Comparison of ENCODE assay signal across 8 cellular contexts in genomic region chr7:75072978-75073282, GRCh38. TPM values are rescaled to one million over a fixed set of nuclear protein-coding genes. Genes with fewer than 3 reads are reported as not detected.
DNase-seq lines count a peak whose midpoint lies in the region; ATAC-seq, FAIRE-seq and TF ChIP-seq lines count a peak whose summit lies in the region.

No MANE protein-coding gene starts in this region.

- peak overlapping the region; percentile 29 to 56 for H3K4ac ChIP-seq in mesenchymal stem cell (ENCODE audit: low read depth in 1 of 2, low read length in 2 of 2)

- H2BK12ac ChIP-seq in mesenchymal stem cell (ENCODE audit: low read length in 2 of 2) = no peak overlapping the region

- H3K27me3 ChIP-seq in HUES6 (ENCODE audit: control insufficient read depth, insufficient read depth, low read length) = no peaks in the 10 kb centered on the region
- no peaks in the 10 kb centered on the region for H3K27me3 ChIP-seq in bronchial epithelial cell (ENCODE audit: control insufficient read depth, insufficient read depth, low read length)
- H3K27me3 ChIP-seq in mesenchymal stem cell (ENCODE audit: control insufficient read depth in 1 of 2, insufficient read depth in 1 of 2, low read length in 2 of 2) = no peaks in the 10 kb centered on the region

- no peak overlapping the region for H2AK5ac ChIP-seq in mesenchymal stem cell (ENCODE audit: low read length, severe bottlenecking)

- FAIRE-seq in bronchial epithelial cell (lab: Jason Lieb, UNC) = no peak

- peak overlapping the region; percentile 88 for H3K27ac ChIP-seq in 22Rv1
- H3K27ac ChIP-seq in HUES6 (ENCODE audit: low read depth, low read length) = peak overlapping the region; percentile 94
- H3K27ac ChIP-seq in mesenchymal stem cell (ENCODE audit: low read length, poor library complexity, severe bottlenecking) = peak overlapping the region; percentile 36

- H3K14ac ChIP-seq in mesenchymal stem cell (ENCODE audit: low read length in 2 of 2) = peak overlapping the region in 1 of 2 experiments; percentile 6

- WGBS in mesenchymal stem cell = 1% methylated on average over 8 of the region's 9 CpGs

- ATAC-seq in HG03280 (IDR thresholded peaks at IDR 0.05; ENCODE audit: unreplicated experiment) (no peak), GM18873 (IDR thresholded peaks at IDR 0.05; ENCODE audit: low FRiP score, unreplicated experiment) (no peak)

- H3K18ac ChIP-seq in mesenchymal stem cell (ENCODE audit: low read depth in 1 of 2, low read length in 2 of 2) = peak overlapping the region; percentile 86 to 88

- H4K91ac ChIP-seq in mesenchymal stem cell (ENCODE audit: low read length) = peak overlapping the region; percentile 91

- peak overlapping the region; percentile 4 for H2BK5ac ChIP-seq in mesenchymal stem cell (ENCODE audit: low read depth, low read length, poor library complexity, severe bottlenecking)

- DNase-seq in bronchial epithelial cell (ENCODE audit: low read depth) = no peak
- DNase-seq in mesenchymal stem cell = peak; percentile 60
- no peak for DNase-seq in SW480 (ENCODE audit: low spot score)
- no peak for DNase-seq in AG20443 (ENCODE audit: low spot score)

- H3K9me3 ChIP-seq in HUES6 (ENCODE audit: control insufficient read depth, insufficient read depth, low read depth, low read length) (no peaks in the 10 kb centered on the region), mesenchymal stem cell (ENCODE audit: control insufficient read depth, low read length) (no peaks in the 10 kb centered on the region)

- peaks cover 5% of the 10 kb centered on the region; the same call in 1 of the 2 replicates for H3K4me1 ChIP-seq in HUES6 (ENCODE audit: control insufficient read depth, insufficient read depth, low read length)
- peaks cover 6% of the 10 kb centered on the region for H3K4me1 ChIP-seq in mesenchymal stem cell (ENCODE audit: control insufficient read depth, insufficient read depth, low read depth, low read length)

- H4K8ac ChIP-seq in mesenchymal stem cell (ENCODE audit: low read length) = peak overlapping the region; percentile 96

- no peak overlapping the region for H2BK120ac ChIP-seq in mesenchymal stem cell (ENCODE audit: low read depth, low read length)

- H3K79me1 ChIP-seq in mesenchymal stem cell (replicated peaks; ENCODE audit: low read length, poor library complexity, severe bottlenecking) = peaks cover 14% of the 10 kb centered on the region

- peak overlapping the region; percentile 59 for H2AFZ ChIP-seq in mesenchymal stem cell (ENCODE audit: low read depth, low read length)

- H3K9ac ChIP-seq in HUES6 (ENCODE audit: low read length) (peak overlapping the region; percentile 96), mesenchymal stem cell (ENCODE audit: low read length) (peak overlapping the region; percentile 97)

- no peak overlapping the region for H2BK15ac ChIP-seq in mesenchymal stem cell (ENCODE audit: low read depth, poor library complexity, severe bottlenecking)

- TF ChIP-seq CTCF in 22Rv1 (IDR thresholded peaks at IDR 0.05) = no peak
- no peak for TF ChIP-seq CTCF in bronchial epithelial cell (IDR thresholded peaks at IDR 0.05; ENCODE audit: insufficient read depth, low read length, severe bottlenecking)

- H3K23ac ChIP-seq in mesenchymal stem cell (ENCODE audit: low read length in 2 of 2) = no peak overlapping the region

- H3K36me3 ChIP-seq in HUES6 (ENCODE audit: control insufficient read depth, insufficient read depth, low read length) (peaks cover 28% of the 10 kb centered on the region), bronchial epithelial cell (ENCODE audit: control insufficient read depth, insufficient read depth, low read length) (no peaks in the 10 kb centered on the region), mesenchymal stem cell (ENCODE audit: control insufficient read depth in 1 of 2, insufficient read depth in 2 of 2, low read depth in 1 of 2, low read length in 2 of 2) (peaks cover 18 to 31% of the 10 kb centered on the region in 2 experiments)

- peak overlapping the region; percentile 69 for H3K4me2 ChIP-seq in mesenchymal stem cell (ENCODE audit: low read length, poor library complexity, severe bottlenecking)

- peak overlapping the region; percentile 84 for H3K4me3 ChIP-seq in HUES6 (ENCODE audit: low read depth, low read length)
- H3K4me3 ChIP-seq in bronchial epithelial cell (ENCODE audit: low read depth, low read length) = peak overlapping the region; percentile 75
- peak overlapping the region; percentile 87 to 93 for H3K4me3 ChIP-seq in mesenchymal stem cell (ENCODE audit: insufficient read depth in 1 of 2, low read depth in 1 of 2, low read length in 2 of 2)

RNA-seq across cellular contexts. Expression of gene RCC1L, which starts 0.7 kb away (rescaled TPM):
- 42.9 and 60.2 TPM in 2 replicates for total RNA-seq in bronchial epithelial cell
- 17.6 TPM for polyA plus RNA-seq in mesenchymal stem cell (2013, experiment 1 of 2)
- 18.3 TPM for polyA plus RNA-seq in mesenchymal stem cell (2013, experiment 2 of 2)

RNA-seq across cellular contexts. Expression of gene GTF2IRD2B, which starts 19.5 kb away (rescaled TPM):
- 9.7 and 12.7 TPM in 2 replicates for total RNA-seq in bronchial epithelial cell
- polyA plus RNA-seq in mesenchymal stem cell (2013, experiment 1 of 2) = 15.9 TPM
- 13.5 TPM for polyA plus RNA-seq in mesenchymal stem cell (2013, experiment 2 of 2)

Comparison
In these comparisons a context has a peak if more than half of its experiments do, and no peak if none do; other contexts are left out.
1. H3K27ac ChIP-seq: peak in every context shown above with its lines; median percentile 94 in HUES6; 88 in 22Rv1; 36 in mesenchymal stem cell.